9 cellular contexts compared by ENCODE assay signal in the genomic region with DNA sequence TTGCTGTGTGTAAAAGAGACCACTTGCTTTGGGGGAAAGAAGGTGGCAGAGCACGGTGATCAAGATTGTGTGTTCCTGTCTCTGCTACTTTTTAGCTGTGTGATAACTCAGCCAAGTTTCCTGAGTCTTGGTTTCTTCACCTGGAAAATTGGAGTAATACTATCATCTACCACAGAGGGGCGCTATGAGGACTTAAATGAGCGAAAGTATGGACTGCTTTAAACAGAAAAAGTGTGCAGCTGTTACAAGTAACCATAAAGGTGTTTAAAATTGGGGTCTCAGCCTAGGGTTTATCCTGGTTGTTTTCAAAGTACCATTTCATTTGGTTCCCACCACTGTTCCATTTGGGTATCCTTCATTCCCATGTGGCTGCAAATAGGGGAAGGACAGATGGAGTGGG.
DNase-seq lines count a peak whose midpoint lies in the region; ATAC-seq and TF ChIP-seq lines count a peak whose summit lies in the region.
"Had no signal": no experiment of that assay in that cellular context is flagged by ENCODE, and none has a peak within 500 bp of the region (broad histone marks: within the 10 kb centered on the region; RNA-seq: fewer than 3 reads in every experiment).

No MANE protein-coding gene starts in this region.

- H3K9ac ChIP-seq in Karpas-422 (ENCODE audit: low read length) (no peak overlapping the region), mammary epithelial cell (ENCODE audit: insufficient read depth, low read length) (no peak overlapping the region)

- no peak for TF ChIP-seq POLR2A in esophagus muscularis mucosa (IDR thresholded peaks at IDR 0.05; ENCODE audit: low read depth)

- no TSS peak for BruUV-seq in mammary epithelial cell (replicated peaks; lab: Mats Ljungman, UMichigan)

- CTCF ChIA-PET in mammary epithelial cell (lab: Charles Lee; ENCODE audit: low non-redundant PET): interaction anchor here (0.6 kb wide), 1 partner anchor 957 kb away, joined by 4 read pairs; a partner anchor contains a TSS

- dilution Hi-C loops in mammary epithelial cell (cut with HindIII; ENCODE audit: low sequenced_read_pairs): no loop called here

- H3K27me3 ChIP-seq in Karpas-422 (ENCODE audit: low read length) (no peaks in the 10 kb centered on the region), mammary epithelial cell (ENCODE audit: insufficient read depth, low read length) (no peaks in the 10 kb centered on the region), esophagus muscularis mucosa (peaks cover 0 to 4% (median 0%) of the 10 kb centered on the region in 4 donors)

- 0% methylated on average over 3 of the region's 3 CpGs for WGBS in mammary epithelial cell (ENCODE audit: low coverage, missing lambda C conversion rate)
- 10% methylated on average over 3 of the region's 3 CpGs for WGBS in esophagus muscularis mucosa

- TF ChIP-seq EP300 in esophagus muscularis mucosa (IDR thresholded peaks at IDR 0.05): no peak

- H3K27ac ChIP-seq in Karpas-422 (ENCODE audit: low read length) (no peak overlapping the region), mammary epithelial cell (ENCODE audit: insufficient read depth, low read depth, low read length) (no peak overlapping the region), esophagus muscularis mucosa (replicated peaks in 1 of 4) (no peak overlapping the region)

- TF ChIP-seq CTCF in mammary epithelial cell (conservative IDR thresholded peaks at IDR 0.05 in 1 of 2, IDR thresholded peaks at IDR 0.05 in 1 of 2; ENCODE audit: extremely low read depth in 1 of 2, insufficient read depth in 1 of 2, low read depth in 1 of 2, low read length in 2 of 2) (peak; percentile 40 to 46), esophagus muscularis mucosa (IDR thresholded peaks at IDR 0.05) (peak in 1 of 3 experiments; percentile 7)

- no peaks in the 10 kb centered on the region for H3K9me2 ChIP-seq in Karpas-422 (replicated peaks; ENCODE audit: insufficient read depth, low read length)

- no peaks in the 10 kb centered on the region for H4K20me1 ChIP-seq in Karpas-422 (ENCODE audit: insufficient read depth, low read depth, low read length)
- H4K20me1 ChIP-seq in mammary epithelial cell (ENCODE audit: insufficient read depth, low read length): no peaks in the 10 kb centered on the region

- H3K4me2 ChIP-seq in Karpas-422 (ENCODE audit: low read depth, low read length, poor library complexity, severe bottlenecking) (no peak overlapping the region), mammary epithelial cell (ENCODE audit: insufficient read depth, low read depth, low read length) (no peak overlapping the region)

- no peak overlapping the region for H2AFZ ChIP-seq in Karpas-422 (ENCODE audit: low read length)
- H2AFZ ChIP-seq in mammary epithelial cell (ENCODE audit: low read depth, low read length): no peak overlapping the region

- H3K36me3 ChIP-seq in Karpas-422 (ENCODE audit: insufficient read depth, low read length) (no peaks in the 10 kb centered on the region), mammary epithelial cell (ENCODE audit: insufficient read depth, low read length) (no peaks in the 10 kb centered on the region), esophagus muscularis mucosa (no peaks in the 10 kb centered on the region)

- intact Hi-C loops in mammary epithelial cell (cut with micrococcal nuclease): loop anchor here (5.0 kb wide), 1 partner anchor 394 kb away; no protein-coding TSS in a partner anchor
- intact Hi-C loops in esophagus muscularis mucosa (cut with DNase I): no loop called here

- H3K79me2 ChIP-seq in Karpas-422 (ENCODE audit: low read length) (no peaks in the 10 kb centered on the region), mammary epithelial cell (ENCODE audit: insufficient read depth, low read length) (no peaks in the 10 kb centered on the region)

- DNase-seq in NCI-H1105 treated with DMSO at 0.1 percent for 48 hours (lab: John Stamatoyannopoulos, UW) (peak; percentile 15), NCI-H1105 (lab: John Stamatoyannopoulos, UW) (no peak), Karpas-422 (peak; percentile 81), mammary epithelial cell (no peak), myocyte (ENCODE audit: low read depth) (peak; percentile 7), esophagus muscularis mucosa (ENCODE audit: extremely low spot score) (no peak), AG08396 (ENCODE audit: low spot score) (no peak)
- DNase-seq: central memory CD4-positive, alpha-beta T cell had no signal

- H3K9me3 ChIP-seq in Karpas-422 (ENCODE audit: low read length) (no peaks in the 10 kb centered on the region), mammary epithelial cell (replicated peaks; ENCODE audit: insufficient read depth, low read length) (no peaks in the 10 kb centered on the region), esophagus muscularis mucosa (no peaks in the 10 kb centered on the region)

- ATAC-seq in HG03460 (IDR thresholded peaks at IDR 0.05; ENCODE audit: unreplicated experiment): no peak

- H3K4me3 ChIP-seq in Karpas-422 (ENCODE audit: low read length) (no peak overlapping the region), mammary epithelial cell (replicated peaks in 1 of 3; ENCODE audit: insufficient read depth in 1 of 3, low read depth in 2 of 3, low read length in 3 of 3) (no peak overlapping the region), esophagus muscularis mucosa (no peak overlapping the region)

- in situ Hi-C loops in mammary epithelial cell (cut with MboI; ENCODE audit: low sequenced_read_pairs in 2 of 2): no loop called here

- H3K4me1 ChIP-seq in Karpas-422 (ENCODE audit: low read length): no peaks in the 10 kb centered on the region
- no peaks in the 10 kb centered on the region for H3K4me1 ChIP-seq in mammary epithelial cell (ENCODE audit: insufficient read depth, low read length)
- H3K4me1 ChIP-seq in esophagus muscularis mucosa: no peaks in the 10 kb centered on the region

Comparison
In these comparisons a context has a peak if more than half of its experiments do, and no peak if none do; other contexts are left out.
1. DNase-seq: peak in NCI-H1105 treated with DMSO at 0.1 percent for 48 hours (single experiment), Karpas-422 (single experiment) and myocyte (single experiment); none in NCI-H1105 (single experiment), mammary epithelial cell (single experiment), esophagus muscularis mucosa (single experiment) and AG08396 (single experiment).